Comparison of ENCODE assay signal across 1 cellular context in genomic region chr1:235328271-235329138, GRCh38.
TF ChIP-seq lines count a peak whose summit lies in the region.

GGPS1 (plus strand) TSS chr1:235328570; CDS start chr1:235335265, 6,695 bp downstream.

TF ChIP-seq in K562, 482 proteins besides CTCF, POLR2A, EP300 and RAD21 (continued from another document and continues in another):
- no peak for TF ChIP-seq ZNF655 (CRISPR knock-in tag; IDR thresholded peaks at IDR 0.05)
- TF ChIP-seq POLR2AphosphoS5 (IDR thresholded peaks at IDR 0.05; ENCODE audit: control insufficient read depth, insufficient read depth, low read depth, low read length), result peak; percentile 87
- TF ChIP-seq, protein P1, sequence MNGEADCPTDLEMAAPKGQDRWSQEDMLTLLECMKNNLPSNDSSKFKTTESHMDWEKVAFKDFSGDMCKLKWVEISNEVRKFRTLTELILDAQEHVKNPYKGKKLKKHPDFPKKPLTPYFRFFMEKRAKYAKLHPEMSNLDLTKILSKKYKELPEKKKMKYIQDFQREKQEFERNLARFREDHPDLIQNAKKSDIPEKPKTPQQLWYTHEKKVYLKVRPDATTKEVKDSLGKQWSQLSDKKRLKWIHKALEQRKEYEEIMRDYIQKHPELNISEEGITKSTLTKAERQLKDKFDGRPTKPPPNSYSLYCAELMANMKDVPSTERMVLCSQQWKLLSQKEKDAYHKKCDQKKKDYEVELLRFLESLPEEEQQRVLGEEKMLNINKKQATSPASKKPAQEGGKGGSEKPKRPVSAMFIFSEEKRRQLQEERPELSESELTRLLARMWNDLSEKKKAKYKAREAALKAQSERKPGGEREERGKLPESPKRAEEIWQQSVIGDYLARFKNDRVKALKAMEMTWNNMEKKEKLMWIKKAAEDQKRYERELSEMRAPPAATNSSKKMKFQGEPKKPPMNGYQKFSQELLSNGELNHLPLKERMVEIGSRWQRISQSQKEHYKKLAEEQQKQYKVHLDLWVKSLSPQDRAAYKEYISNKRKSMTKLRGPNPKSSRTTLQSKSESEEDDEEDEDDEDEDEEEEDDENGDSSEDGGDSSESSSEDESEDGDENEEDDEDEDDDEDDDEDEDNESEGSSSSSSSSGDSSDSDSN (IDR thresholded peaks at IDR 0.05; ENCODE audit: borderline replicate concordance in 1 of 2, low read depth in 2 of 2, low read length in 2 of 2), result peak in 1 of 2 experiments; percentile 97; a peak in 2 of 4 replicates
- TF ChIP-seq ZZZ3 (IDR thresholded peaks at IDR 0.05), result peak; percentile 95
- TF ChIP-seq TAF7 (tag; IDR thresholded peaks at IDR 0.05), result peak; percentile 96
- no peak for TF ChIP-seq TSC22D4 (tag; IDR thresholded peaks at IDR 0.05)
- TF ChIP-seq HMG20B (CRISPR knock-in tag; IDR thresholded peaks at IDR 0.05), result no peak
- TF ChIP-seq TCF7 (IDR thresholded peaks at IDR 0.05; ENCODE audit: borderline replicate concordance), result no peak; the same call in none of the 2 replicates
- TF ChIP-seq CHD2 (IDR thresholded peaks at IDR 0.05; ENCODE audit: low read depth, low read length), result peak; percentile 91
- TF ChIP-seq ZNF384 (IDR thresholded peaks at IDR 0.05; ENCODE audit: low read depth, low read length), result peak; percentile 60
- TF ChIP-seq BRF1 (IDR thresholded peaks at IDR 0.05; ENCODE audit: borderline replicate concordance, extremely low read depth, insufficient read length), result no peak
- 0 out of 2 replicates have a peak, but pooled peaks have one; percentile 9 for TF ChIP-seq ZNF41 (CRISPR knock-in tag; conservative IDR thresholded peaks at IDR 0.05)
- no peak for TF ChIP-seq ZNF717 (CRISPR knock-in tag; IDR thresholded peaks at IDR 0.05)
- TF ChIP-seq LEF1 (IDR thresholded peaks at IDR 0.05), result peak; percentile 49; the same call in 1 of the 2 replicates
- TF ChIP-seq, protein P2, sequence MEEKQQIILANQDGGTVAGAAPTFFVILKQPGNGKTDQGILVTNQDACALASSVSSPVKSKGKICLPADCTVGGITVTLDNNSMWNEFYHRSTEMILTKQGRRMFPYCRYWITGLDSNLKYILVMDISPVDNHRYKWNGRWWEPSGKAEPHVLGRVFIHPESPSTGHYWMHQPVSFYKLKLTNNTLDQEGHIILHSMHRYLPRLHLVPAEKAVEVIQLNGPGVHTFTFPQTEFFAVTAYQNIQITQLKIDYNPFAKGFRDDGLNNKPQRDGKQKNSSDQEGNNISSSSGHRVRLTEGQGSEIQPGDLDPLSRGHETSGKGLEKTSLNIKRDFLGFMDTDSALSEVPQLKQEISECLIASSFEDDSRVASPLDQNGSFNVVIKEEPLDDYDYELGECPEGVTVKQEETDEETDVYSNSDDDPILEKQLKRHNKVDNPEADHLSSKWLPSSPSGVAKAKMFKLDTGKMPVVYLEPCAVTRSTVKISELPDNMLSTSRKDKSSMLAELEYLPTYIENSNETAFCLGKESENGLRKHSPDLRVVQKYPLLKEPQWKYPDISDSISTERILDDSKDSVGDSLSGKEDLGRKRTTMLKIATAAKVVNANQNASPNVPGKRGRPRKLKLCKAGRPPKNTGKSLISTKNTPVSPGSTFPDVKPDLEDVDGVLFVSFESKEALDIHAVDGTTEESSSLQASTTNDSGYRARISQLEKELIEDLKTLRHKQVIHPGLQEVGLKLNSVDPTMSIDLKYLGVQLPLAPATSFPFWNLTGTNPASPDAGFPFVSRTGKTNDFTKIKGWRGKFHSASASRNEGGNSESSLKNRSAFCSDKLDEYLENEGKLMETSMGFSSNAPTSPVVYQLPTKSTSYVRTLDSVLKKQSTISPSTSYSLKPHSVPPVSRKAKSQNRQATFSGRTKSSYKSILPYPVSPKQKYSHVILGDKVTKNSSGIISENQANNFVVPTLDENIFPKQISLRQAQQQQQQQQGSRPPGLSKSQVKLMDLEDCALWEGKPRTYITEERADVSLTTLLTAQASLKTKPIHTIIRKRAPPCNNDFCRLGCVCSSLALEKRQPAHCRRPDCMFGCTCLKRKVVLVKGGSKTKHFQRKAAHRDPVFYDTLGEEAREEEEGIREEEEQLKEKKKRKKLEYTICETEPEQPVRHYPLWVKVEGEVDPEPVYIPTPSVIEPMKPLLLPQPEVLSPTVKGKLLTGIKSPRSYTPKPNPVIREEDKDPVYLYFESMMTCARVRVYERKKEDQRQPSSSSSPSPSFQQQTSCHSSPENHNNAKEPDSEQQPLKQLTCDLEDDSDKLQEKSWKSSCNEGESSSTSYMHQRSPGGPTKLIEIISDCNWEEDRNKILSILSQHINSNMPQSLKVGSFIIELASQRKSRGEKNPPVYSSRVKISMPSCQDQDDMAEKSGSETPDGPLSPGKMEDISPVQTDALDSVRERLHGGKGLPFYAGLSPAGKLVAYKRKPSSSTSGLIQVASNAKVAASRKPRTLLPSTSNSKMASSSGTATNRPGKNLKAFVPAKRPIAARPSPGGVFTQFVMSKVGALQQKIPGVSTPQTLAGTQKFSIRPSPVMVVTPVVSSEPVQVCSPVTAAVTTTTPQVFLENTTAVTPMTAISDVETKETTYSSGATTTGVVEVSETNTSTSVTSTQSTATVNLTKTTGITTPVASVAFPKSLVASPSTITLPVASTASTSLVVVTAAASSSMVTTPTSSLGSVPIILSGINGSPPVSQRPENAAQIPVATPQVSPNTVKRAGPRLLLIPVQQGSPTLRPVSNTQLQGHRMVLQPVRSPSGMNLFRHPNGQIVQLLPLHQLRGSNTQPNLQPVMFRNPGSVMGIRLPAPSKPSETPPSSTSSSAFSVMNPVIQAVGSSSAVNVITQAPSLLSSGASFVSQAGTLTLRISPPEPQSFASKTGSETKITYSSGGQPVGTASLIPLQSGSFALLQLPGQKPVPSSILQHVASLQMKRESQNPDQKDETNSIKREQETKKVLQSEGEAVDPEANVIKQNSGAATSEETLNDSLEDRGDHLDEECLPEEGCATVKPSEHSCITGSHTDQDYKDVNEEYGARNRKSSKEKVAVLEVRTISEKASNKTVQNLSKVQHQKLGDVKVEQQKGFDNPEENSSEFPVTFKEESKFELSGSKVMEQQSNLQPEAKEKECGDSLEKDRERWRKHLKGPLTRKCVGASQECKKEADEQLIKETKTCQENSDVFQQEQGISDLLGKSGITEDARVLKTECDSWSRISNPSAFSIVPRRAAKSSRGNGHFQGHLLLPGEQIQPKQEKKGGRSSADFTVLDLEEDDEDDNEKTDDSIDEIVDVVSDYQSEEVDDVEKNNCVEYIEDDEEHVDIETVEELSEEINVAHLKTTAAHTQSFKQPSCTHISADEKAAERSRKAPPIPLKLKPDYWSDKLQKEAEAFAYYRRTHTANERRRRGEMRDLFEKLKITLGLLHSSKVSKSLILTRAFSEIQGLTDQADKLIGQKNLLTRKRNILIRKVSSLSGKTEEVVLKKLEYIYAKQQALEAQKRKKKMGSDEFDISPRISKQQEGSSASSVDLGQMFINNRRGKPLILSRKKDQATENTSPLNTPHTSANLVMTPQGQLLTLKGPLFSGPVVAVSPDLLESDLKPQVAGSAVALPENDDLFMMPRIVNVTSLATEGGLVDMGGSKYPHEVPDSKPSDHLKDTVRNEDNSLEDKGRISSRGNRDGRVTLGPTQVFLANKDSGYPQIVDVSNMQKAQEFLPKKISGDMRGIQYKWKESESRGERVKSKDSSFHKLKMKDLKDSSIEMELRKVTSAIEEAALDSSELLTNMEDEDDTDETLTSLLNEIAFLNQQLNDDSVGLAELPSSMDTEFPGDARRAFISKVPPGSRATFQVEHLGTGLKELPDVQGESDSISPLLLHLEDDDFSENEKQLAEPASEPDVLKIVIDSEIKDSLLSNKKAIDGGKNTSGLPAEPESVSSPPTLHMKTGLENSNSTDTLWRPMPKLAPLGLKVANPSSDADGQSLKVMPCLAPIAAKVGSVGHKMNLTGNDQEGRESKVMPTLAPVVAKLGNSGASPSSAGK (IDR thresholded peaks at IDR 0.05), result no peak
- peak; percentile 90 for TF ChIP-seq NCOA1 (IDR thresholded peaks at IDR 0.05; ENCODE audit: low read depth)
- peak; percentile 67; the same call in 1 of the 2 replicates for TF ChIP-seq CTBP1 (IDR thresholded peaks at IDR 0.05; ENCODE audit: borderline replicate concordance)
- TF ChIP-seq RFX1 (IDR thresholded peaks at IDR 0.05), result peak; percentile 88
- TF ChIP-seq NR2C2 (CRISPR knock-in tag; IDR thresholded peaks at IDR 0.05), result peak; percentile 85
- peak; percentile 98 for TF ChIP-seq NR2C2 (tag; IDR thresholded peaks at IDR 0.05)
- TF ChIP-seq CXXC5 (CRISPR knock-in tag; IDR thresholded peaks at IDR 0.05), result peak; percentile 79
- TF ChIP-seq HNRNPLL (IDR thresholded peaks at IDR 0.05; ENCODE audit: low read depth, low read length, poor library complexity, severe bottlenecking), result peak; percentile 29
- TF ChIP-seq SP2 (IDR thresholded peaks at IDR 0.05; ENCODE audit: extremely low read depth, low read depth, low read length, poor library complexity, severe bottlenecking), result peak; percentile 55
- TF ChIP-seq NBN (IDR thresholded peaks at IDR 0.05; ENCODE audit: low read depth), result peak; percentile 92
- no peak for TF ChIP-seq MYBL2 (IDR thresholded peaks at IDR 0.05; ENCODE audit: low read depth)
- no peak for TF ChIP-seq MYBL2 (CRISPR knock-in tag; IDR thresholded peaks at IDR 0.05; ENCODE audit: borderline replicate concordance)
- TF ChIP-seq HNRNPUL1 (IDR thresholded peaks at IDR 0.05; ENCODE audit: low read length), result no peak
- peak; percentile 2; the same call in 1 of the 2 replicates for TF ChIP-seq JUN (IDR thresholded peaks at IDR 0.05; ENCODE audit: borderline replicate concordance, low read depth, low read length)
- TF ChIP-seq JUN (CRISPR knock-in tag; IDR thresholded peaks at IDR 0.05; ENCODE audit: borderline replicate concordance), result no peak
- peak; percentile 92 for TF ChIP-seq GABPB1 (CRISPR knock-in tag; IDR thresholded peaks at IDR 0.05)
- peak; percentile 39; the same call in 1 of the 2 replicates for TF ChIP-seq TOE1 (IDR thresholded peaks at IDR 0.05; ENCODE audit: borderline replicate concordance)
- TF ChIP-seq TOE1 (CRISPR knock-in tag; IDR thresholded peaks at IDR 0.05; ENCODE audit: borderline replicate concordance, low read depth), result no peak
- TF ChIP-seq SIN3A (IDR thresholded peaks at IDR 0.05; ENCODE audit: borderline replicate concordance in 2 of 2, control insufficient read depth in 1 of 2, low read depth in 2 of 2, low read length in 2 of 2), result peak in 1 of 2 experiments; percentile 73; a peak in 2 of 4 replicates
- peak; percentile 69; the same call in 1 of the 2 replicates for TF ChIP-seq KLF6 (CRISPR knock-in tag; IDR thresholded peaks at IDR 0.05; ENCODE audit: borderline replicate concordance)
- TF ChIP-seq PML (IDR thresholded peaks at IDR 0.05; ENCODE audit: low read length), result peak; percentile 71
- TF ChIP-seq, protein P3, sequence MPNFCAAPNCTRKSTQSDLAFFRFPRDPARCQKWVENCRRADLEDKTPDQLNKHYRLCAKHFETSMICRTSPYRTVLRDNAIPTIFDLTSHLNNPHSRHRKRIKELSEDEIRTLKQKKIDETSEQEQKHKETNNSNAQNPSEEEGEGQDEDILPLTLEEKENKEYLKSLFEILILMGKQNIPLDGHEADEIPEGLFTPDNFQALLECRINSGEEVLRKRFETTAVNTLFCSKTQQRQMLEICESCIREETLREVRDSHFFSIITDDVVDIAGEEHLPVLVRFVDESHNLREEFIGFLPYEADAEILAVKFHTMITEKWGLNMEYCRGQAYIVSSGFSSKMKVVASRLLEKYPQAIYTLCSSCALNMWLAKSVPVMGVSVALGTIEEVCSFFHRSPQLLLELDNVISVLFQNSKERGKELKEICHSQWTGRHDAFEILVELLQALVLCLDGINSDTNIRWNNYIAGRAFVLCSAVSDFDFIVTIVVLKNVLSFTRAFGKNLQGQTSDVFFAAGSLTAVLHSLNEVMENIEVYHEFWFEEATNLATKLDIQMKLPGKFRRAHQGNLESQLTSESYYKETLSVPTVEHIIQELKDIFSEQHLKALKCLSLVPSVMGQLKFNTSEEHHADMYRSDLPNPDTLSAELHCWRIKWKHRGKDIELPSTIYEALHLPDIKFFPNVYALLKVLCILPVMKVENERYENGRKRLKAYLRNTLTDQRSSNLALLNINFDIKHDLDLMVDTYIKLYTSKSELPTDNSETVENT (CRISPR knock-in tag; IDR thresholded peaks at IDR 0.05), result peak; percentile 43; the same call in 1 of the 2 replicates
- peak; percentile 70 for TF ChIP-seq ZNF263 (CRISPR knock-in tag; IDR thresholded peaks at IDR 0.05; ENCODE audit: borderline replicate concordance)
- no peak for TF ChIP-seq PHB (CRISPR knock-in tag; IDR thresholded peaks at IDR 0.05)
- peak; percentile 39; the same call in 1 of the 2 replicates for TF ChIP-seq ARID1B (IDR thresholded peaks at IDR 0.05)
- TF ChIP-seq CBX3 (IDR thresholded peaks at IDR 0.05; ENCODE audit: borderline replicate concordance in 1 of 2, low read length in 2 of 2), result peak in 1 of 2 experiments; percentile 89; a peak in 1 of 3 replicates
- no peak for TF ChIP-seq ZNF561 (CRISPR knock-in tag; conservative IDR thresholded peaks at IDR 0.05)
- no peak for TF ChIP-seq ZNF699 (CRISPR knock-in tag; IDR thresholded peaks at IDR 0.05; ENCODE audit: insufficient replicate concordance)
- TF ChIP-seq POLR2H (tag; IDR thresholded peaks at IDR 0.05; ENCODE audit: low read depth), result peak; percentile 97
- no peak for TF ChIP-seq ATF1 (CRISPR knock-in tag; IDR thresholded peaks at IDR 0.05)
- TF ChIP-seq ATF1 (tag; IDR thresholded peaks at IDR 0.05), result peak; percentile 30; the same call in 1 of the 2 replicates
- peak; percentile 81; the same call in 1 of the 2 replicates for TF ChIP-seq ZNF197 (CRISPR knock-in tag; IDR thresholded peaks at IDR 0.05; ENCODE audit: low read depth)
- peak; percentile 73; the same call in 1 of the 2 replicates for TF ChIP-seq ZEB2 (IDR thresholded peaks at IDR 0.05)
- peak; percentile 65 for TF ChIP-seq GTF2B (IDR thresholded peaks at IDR 0.05; ENCODE audit: extremely low read depth, insufficient read length)
- TF ChIP-seq ATF7 (IDR thresholded peaks at IDR 0.05), result peak; percentile 91
- TF ChIP-seq ZBTB1 (CRISPR knock-in tag; IDR thresholded peaks at IDR 0.05; ENCODE audit: borderline replicate concordance, low read depth), result 0 out of 2 replicates have a peak, but pooled peaks have one; percentile 48
- TF ChIP-seq NFATC3 (IDR thresholded peaks at IDR 0.05), result no peak
- TF ChIP-seq TRIM28 (IDR thresholded peaks at IDR 0.05), result no peak
- peak; percentile 99 for TF ChIP-seq SUPT5H (IDR thresholded peaks at IDR 0.05)
- TF ChIP-seq FOS (IDR thresholded peaks at IDR 0.05; ENCODE audit: extremely low read depth, insufficient read length), result peak; percentile 93
- TF ChIP-seq GABPA (tag; conservative IDR thresholded peaks at IDR 0.05; ENCODE audit: low read depth), result peak; percentile 96
- TF ChIP-seq ERF (CRISPR knock-in tag; IDR thresholded peaks at IDR 0.05), result peak; percentile 17; the same call in 1 of the 2 replicates
